8 cellular contexts compared by ENCODE assay signal in genomic region chr14:100384819-100385813, GRCh38. TPM values are rescaled to one million over a fixed set of nuclear protein-coding genes. Genes with fewer than 3 reads are reported as not detected.
DNase-seq lines count a peak whose midpoint lies in the region; ATAC-seq lines count a peak whose summit lies in the region.

No MANE protein-coding gene starts in this region.

- DNase-seq in DMS53 (lab: John Stamatoyannopoulos, UW) = peak; percentile 61
- peak; percentile 65 for DNase-seq in M059J (ENCODE audit: low read depth)
- peak; percentile 76 for DNase-seq in astrocyte of the hippocampus (ENCODE audit: low read depth, low spot score)
- no peak for DNase-seq in left lobe of liver (ENCODE audit: low spot score)
- DNase-seq in ureter (ENCODE audit: low spot score) = no peak
- DNase-seq in stimulated activated CD4-positive, alpha-beta T cell treated with anti-CD3 and anti-CD28 coated beads, Interleukin-4, amount 100 ng/mL, for 1 hour = no peak
- no peak for DNase-seq in effector memory CD8-positive, alpha-beta T cell
- DNase-seq in stimulated activated CD4-positive, alpha-beta T cell treated with anti-CD3 and anti-CD28 coated beads, Interleukin-4, amount 100 ng/mL, for 4 hours = no peak

- no peaks in the 10 kb centered on the region for H3K9me3 Mint-ChIP-seq in effector memory CD8-positive, alpha-beta T cell

- no peak overlapping the region for H3K4me3 Mint-ChIP-seq in effector memory CD8-positive, alpha-beta T cell

- no peak overlapping the region for H3K27ac Mint-ChIP-seq in effector memory CD8-positive, alpha-beta T cell

- H3K4me1 Mint-ChIP-seq in effector memory CD8-positive, alpha-beta T cell (ENCODE audit: low read depth in 2 of 2) = peaks cover 13 to 17% of the 10 kb centered on the region in 2 donors

- H3K27me3 Mint-ChIP-seq in effector memory CD8-positive, alpha-beta T cell = no peaks in the 10 kb centered on the region

- ATAC-seq in left lobe of liver = peak; percentile 53
- ATAC-seq in effector memory CD8-positive, alpha-beta T cell (replicated peaks) = no peak

- H3K36me3 Mint-ChIP-seq in effector memory CD8-positive, alpha-beta T cell (ENCODE audit: insufficient read depth) = no peaks in the 10 kb centered on the region

RNA-seq across cellular contexts. Expression of gene WDR25, which starts 8.8 kb away (rescaled TPM):
- total RNA-seq in M059J (2014; rRNA removed; shearing (Covaris generic)) = 22.4 and 22.8 TPM in 2 replicates
- total RNA-seq in left lobe of liver = 5.0 TPM
- total RNA-seq in ureter = 14.7 TPM

Comparison
In these comparisons a context has a peak if more than half of its experiments do, and no peak if none do; other contexts are left out.
1. DNase-seq: peak in DMS53 (single experiment), M059J (single experiment) and astrocyte of the hippocampus (single experiment); none in left lobe of liver (single experiment), ureter (single experiment), stimulated activated CD4-positive, alpha-beta T cell treated with anti-CD3 and anti-CD28 coated beads, Interleukin-4, amount 100 ng/mL, for 1 hour (single experiment), effector memory CD8-positive, alpha-beta T cell (0 of 3) and stimulated activated CD4-positive, alpha-beta T cell treated with anti-CD3 and anti-CD28 coated beads, Interleukin-4, amount 100 ng/mL, for 4 hours (0 of 2).